In the genomic region with DNA sequence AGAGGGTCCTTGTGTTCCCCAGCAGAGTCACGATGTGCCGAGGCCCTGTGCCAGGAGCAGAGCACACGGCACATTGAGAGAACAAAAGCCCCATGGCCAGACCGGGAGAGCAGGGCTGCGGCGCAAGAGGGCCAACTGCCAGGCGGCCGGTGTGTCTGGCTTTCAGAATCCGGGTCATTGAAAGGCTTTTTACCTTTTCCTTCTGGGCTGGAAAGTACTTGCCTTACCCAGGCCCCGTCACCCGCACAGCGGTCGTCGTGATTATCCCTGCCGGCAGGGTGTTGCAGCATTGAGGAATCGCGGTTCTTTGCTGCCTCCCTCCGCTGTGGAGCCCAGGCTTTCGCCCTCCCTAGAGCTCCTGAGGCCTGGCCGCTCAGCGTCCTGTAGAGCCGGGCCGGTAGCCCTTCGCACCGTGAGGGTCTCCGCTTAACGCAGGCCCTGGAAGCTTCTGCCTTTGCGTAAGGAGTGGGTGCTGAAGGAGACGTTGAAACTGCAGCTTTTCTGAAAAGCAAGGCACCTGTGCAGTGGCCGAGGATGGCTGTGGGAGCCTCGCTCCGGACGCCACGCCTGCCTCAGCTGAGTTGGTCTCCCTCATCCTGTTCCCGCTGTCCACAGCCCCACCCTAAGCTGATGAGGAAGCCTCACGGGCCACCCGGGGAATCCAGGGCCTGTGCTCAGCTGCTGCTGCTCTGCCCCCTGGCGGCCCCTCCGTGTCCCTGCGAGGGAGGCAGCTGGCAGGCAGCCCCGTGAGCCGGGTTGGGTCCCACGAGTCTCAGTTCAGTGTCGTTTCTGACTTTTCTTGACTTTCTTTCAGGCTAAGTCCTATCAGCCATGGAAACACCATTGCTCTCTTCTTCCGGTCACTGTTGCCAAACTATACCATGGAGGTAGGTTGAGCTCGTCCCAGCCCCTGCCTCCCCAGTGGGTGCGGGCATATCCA, we compare ENCODE assay signal across 1 cellular context.
TF ChIP-seq lines count a peak whose summit lies in the region.

No MANE protein-coding gene starts in this region.

TF ChIP-seq in HepG2, 621 proteins besides CTCF, POLR2A, EP300 and RAD21 (continued from another document and continues in another):
- TF ChIP-seq, protein P1, sequence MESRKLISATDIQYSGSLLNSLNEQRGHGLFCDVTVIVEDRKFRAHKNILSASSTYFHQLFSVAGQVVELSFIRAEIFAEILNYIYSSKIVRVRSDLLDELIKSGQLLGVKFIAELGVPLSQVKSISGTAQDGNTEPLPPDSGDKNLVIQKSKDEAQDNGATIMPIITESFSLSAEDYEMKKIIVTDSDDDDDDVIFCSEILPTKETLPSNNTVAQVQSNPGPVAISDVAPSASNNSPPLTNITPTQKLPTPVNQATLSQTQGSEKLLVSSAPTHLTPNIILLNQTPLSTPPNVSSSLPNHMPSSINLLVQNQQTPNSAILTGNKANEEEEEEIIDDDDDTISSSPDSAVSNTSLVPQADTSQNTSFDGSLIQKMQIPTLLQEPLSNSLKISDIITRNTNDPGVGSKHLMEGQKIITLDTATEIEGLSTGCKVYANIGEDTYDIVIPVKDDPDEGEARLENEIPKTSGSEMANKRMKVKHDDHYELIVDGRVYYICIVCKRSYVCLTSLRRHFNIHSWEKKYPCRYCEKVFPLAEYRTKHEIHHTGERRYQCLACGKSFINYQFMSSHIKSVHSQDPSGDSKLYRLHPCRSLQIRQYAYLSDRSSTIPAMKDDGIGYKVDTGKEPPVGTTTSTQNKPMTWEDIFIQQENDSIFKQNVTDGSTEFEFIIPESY (CRISPR knock-in tag; IDR thresholded peaks at IDR 0.05) = peak; percentile 72
- TF ChIP-seq PHF8 (CRISPR knock-in tag; IDR thresholded peaks at IDR 0.05) = no peak
- peak; percentile 39; the same call in 1 of the 2 replicates for TF ChIP-seq ZNF331 (CRISPR knock-in tag; IDR thresholded peaks at IDR 0.05)
- no peak for TF ChIP-seq PHF5A (CRISPR knock-in tag; IDR thresholded peaks at IDR 0.05; ENCODE audit: low read depth, unreplicated experiment)
- TF ChIP-seq RCOR2 (CRISPR knock-in tag; IDR thresholded peaks at IDR 0.05) = no peak
- TF ChIP-seq TP53 (CRISPR knock-in tag; conservative IDR thresholded peaks at IDR 0.05) = no peak
- no peak for TF ChIP-seq ARNTL (CRISPR knock-in tag; IDR thresholded peaks at IDR 0.05)
- no peak for TF ChIP-seq PTBP1 (IDR thresholded peaks at IDR 0.05; ENCODE audit: low read depth, low read length, poor library complexity, severe bottlenecking)
- TF ChIP-seq, protein P2, sequence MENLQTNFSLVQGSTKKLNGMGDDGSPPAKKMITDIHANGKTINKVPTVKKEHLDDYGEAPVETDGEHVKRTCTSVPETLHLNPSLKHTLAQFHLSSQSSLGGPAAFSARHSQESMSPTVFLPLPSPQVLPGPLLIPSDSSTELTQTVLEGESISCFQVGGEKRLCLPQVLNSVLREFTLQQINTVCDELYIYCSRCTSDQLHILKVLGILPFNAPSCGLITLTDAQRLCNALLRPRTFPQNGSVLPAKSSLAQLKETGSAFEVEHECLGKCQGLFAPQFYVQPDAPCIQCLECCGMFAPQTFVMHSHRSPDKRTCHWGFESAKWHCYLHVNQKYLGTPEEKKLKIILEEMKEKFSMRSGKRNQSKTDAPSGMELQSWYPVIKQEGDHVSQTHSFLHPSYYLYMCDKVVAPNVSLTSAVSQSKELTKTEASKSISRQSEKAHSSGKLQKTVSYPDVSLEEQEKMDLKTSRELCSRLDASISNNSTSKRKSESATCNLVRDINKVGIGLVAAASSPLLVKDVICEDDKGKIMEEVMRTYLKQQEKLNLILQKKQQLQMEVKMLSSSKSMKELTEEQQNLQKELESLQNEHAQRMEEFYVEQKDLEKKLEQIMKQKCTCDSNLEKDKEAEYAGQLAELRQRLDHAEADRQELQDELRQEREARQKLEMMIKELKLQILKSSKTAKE (CRISPR knock-in tag; IDR thresholded peaks at IDR 0.05; ENCODE audit: borderline replicate concordance) = no peak
- no peak for TF ChIP-seq KAT2B (IDR thresholded peaks at IDR 0.05; ENCODE audit: borderline replicate concordance, low read depth, low read length)
- no peak for TF ChIP-seq ZNF138 (CRISPR knock-in tag; IDR thresholded peaks at IDR 0.05; ENCODE audit: low read depth)
- TF ChIP-seq, protein P3, sequence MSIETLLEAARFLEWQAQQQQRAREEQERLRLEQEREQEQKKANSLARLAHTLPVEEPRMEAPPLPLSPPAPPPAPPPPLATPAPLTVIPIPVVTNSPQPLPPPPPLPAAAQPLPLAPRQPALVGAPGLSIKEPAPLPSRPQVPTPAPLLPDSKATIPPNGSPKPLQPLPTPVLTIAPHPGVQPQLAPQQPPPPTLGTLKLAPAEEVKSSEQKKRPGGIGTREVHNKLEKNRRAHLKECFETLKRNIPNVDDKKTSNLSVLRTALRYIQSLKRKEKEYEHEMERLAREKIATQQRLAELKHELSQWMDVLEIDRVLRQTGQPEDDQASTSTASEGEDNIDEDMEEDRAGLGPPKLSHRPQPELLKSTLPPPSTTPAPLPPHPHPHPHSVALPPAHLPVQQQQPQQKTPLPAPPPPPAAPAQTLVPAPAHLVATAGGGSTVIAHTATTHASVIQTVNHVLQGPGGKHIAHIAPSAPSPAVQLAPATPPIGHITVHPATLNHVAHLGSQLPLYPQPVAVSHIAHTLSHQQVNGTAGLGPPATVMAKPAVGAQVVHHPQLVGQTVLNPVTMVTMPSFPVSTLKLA (IDR thresholded peaks at IDR 0.05) = no peak
- TF ChIP-seq CCAR2 (optimal IDR thresholded peaks at IDR 0.05; ENCODE audit: low read depth, low read length) = peak; percentile 24
- TF ChIP-seq FOXK1 (CRISPR knock-in tag; IDR thresholded peaks at IDR 0.05; ENCODE audit: borderline replicate concordance, low read depth) = no peak
- TF ChIP-seq, protein P4, sequence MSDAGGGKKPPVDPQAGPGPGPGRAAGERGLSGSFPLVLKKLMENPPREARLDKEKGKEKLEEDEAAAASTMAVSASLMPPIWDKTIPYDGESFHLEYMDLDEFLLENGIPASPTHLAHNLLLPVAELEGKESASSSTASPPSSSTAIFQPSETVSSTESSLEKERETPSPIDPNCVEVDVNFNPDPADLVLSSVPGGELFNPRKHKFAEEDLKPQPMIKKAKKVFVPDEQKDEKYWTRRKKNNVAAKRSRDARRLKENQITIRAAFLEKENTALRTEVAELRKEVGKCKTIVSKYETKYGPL (CRISPR knock-in tag; IDR thresholded peaks at IDR 0.05) = no peak
- no peak for TF ChIP-seq NR3C1 (CRISPR knock-in tag; IDR thresholded peaks at IDR 0.05)
- TF ChIP-seq MTA3 (CRISPR knock-in tag; IDR thresholded peaks at IDR 0.05) = no peak
- TF ChIP-seq, protein P5, sequence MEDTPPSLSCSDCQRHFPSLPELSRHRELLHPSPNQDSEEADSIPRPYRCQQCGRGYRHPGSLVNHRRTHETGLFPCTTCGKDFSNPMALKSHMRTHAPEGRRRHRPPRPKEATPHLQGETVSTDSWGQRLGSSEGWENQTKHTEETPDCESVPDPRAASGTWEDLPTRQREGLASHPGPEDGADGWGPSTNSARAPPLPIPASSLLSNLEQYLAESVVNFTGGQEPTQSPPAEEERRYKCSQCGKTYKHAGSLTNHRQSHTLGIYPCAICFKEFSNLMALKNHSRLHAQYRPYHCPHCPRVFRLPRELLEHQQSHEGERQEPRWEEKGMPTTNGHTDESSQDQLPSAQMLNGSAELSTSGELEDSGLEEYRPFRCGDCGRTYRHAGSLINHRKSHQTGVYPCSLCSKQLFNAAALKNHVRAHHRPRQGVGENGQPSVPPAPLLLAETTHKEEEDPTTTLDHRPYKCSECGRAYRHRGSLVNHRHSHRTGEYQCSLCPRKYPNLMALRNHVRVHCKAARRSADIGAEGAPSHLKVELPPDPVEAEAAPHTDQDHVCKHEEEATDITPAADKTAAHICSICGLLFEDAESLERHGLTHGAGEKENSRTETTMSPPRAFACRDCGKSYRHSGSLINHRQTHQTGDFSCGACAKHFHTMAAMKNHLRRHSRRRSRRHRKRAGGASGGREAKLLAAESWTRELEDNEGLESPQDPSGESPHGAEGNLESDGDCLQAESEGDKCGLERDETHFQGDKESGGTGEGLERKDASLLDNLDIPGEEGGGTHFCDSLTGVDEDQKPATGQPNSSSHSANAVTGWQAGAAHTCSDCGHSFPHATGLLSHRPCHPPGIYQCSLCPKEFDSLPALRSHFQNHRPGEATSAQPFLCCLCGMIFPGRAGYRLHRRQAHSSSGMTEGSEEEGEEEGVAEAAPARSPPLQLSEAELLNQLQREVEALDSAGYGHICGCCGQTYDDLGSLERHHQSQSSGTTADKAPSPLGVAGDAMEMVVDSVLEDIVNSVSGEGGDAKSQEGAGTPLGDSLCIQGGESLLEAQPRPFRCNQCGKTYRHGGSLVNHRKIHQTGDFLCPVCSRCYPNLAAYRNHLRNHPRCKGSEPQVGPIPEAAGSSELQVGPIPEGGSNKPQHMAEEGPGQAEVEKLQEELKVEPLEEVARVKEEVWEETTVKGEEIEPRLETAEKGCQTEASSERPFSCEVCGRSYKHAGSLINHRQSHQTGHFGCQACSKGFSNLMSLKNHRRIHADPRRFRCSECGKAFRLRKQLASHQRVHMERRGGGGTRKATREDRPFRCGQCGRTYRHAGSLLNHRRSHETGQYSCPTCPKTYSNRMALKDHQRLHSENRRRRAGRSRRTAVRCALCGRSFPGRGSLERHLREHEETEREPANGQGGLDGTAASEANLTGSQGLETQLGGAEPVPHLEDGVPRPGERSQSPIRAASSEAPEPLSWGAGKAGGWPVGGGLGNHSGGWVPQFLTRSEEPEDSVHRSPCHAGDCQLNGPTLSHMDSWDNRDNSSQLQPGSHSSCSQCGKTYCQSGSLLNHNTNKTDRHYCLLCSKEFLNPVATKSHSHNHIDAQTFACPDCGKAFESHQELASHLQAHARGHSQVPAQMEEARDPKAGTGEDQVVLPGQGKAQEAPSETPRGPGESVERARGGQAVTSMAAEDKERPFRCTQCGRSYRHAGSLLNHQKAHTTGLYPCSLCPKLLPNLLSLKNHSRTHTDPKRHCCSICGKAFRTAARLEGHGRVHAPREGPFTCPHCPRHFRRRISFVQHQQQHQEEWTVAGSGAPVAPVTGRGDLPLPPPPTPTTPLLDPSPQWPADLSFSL (CRISPR knock-in tag; IDR thresholded peaks at IDR 0.05) = no peak
- TF ChIP-seq, protein P6, sequence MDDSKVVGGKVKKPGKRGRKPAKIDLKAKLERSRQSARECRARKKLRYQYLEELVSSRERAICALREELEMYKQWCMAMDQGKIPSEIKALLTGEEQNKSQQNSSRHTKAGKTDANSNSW (CRISPR knock-in tag; IDR thresholded peaks at IDR 0.05; ENCODE audit: borderline replicate concordance) = no peak; the same call in 1 of the 2 replicates
- TF ChIP-seq, protein P7, sequence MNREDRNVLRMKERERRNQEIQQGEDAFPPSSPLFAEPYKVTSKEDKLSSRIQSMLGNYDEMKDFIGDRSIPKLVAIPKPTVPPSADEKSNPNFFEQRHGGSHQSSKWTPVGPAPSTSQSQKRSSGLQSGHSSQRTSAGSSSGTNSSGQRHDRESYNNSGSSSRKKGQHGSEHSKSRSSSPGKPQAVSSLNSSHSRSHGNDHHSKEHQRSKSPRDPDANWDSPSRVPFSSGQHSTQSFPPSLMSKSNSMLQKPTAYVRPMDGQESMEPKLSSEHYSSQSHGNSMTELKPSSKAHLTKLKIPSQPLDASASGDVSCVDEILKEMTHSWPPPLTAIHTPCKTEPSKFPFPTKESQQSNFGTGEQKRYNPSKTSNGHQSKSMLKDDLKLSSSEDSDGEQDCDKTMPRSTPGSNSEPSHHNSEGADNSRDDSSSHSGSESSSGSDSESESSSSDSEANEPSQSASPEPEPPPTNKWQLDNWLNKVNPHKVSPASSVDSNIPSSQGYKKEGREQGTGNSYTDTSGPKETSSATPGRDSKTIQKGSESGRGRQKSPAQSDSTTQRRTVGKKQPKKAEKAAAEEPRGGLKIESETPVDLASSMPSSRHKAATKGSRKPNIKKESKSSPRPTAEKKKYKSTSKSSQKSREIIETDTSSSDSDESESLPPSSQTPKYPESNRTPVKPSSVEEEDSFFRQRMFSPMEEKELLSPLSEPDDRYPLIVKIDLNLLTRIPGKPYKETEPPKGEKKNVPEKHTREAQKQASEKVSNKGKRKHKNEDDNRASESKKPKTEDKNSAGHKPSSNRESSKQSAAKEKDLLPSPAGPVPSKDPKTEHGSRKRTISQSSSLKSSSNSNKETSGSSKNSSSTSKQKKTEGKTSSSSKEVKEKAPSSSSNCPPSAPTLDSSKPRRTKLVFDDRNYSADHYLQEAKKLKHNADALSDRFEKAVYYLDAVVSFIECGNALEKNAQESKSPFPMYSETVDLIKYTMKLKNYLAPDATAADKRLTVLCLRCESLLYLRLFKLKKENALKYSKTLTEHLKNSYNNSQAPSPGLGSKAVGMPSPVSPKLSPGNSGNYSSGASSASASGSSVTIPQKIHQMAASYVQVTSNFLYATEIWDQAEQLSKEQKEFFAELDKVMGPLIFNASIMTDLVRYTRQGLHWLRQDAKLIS (CRISPR knock-in tag; IDR thresholded peaks at IDR 0.05) = no peak
- no peak for TF ChIP-seq ZFAT (CRISPR knock-in tag; conservative IDR thresholded peaks at IDR 0.05)
- no peak for TF ChIP-seq ATAD3A (CRISPR knock-in tag; IDR thresholded peaks at IDR 0.05)
- TF ChIP-seq, protein P8, sequence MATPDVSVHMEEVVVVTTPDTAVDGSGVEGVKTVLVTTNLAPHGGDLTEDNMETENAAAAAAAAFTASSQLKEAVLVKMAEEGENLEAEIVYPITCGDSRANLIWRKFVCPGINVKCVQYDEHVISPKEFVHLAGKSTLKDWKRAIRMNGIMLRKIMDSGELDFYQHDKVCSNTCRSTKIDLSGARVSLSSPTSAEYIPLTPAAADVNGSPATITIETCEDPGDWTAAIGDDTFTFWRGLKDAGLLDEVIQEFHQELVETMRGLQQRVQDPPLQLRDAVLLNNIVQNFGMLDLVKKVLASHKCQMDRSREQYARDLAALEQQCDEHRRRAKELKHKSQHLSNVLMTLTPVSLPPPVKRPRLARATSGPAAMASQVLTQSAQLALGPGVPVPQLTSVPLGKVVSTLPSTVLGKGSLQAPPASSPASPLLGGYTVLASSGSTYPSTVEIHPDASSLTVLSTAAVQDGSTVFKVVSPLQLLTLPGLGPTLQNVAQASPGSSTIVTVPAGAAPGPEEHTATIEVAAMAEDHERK (CRISPR knock-in tag; IDR thresholded peaks at IDR 0.05; ENCODE audit: low read depth) = no peak
